Comparison of ENCODE assay signal across 1 cellular context in genomic region chr2:57936216-57936615, GRCh38.
TF ChIP-seq lines count a peak whose summit lies in the region.

No MANE protein-coding gene starts in this region.

TF ChIP-seq in HepG2, 621 proteins besides CTCF, POLR2A, EP300 and RAD21 (continued from another document):
- TF ChIP-seq, protein P1, sequence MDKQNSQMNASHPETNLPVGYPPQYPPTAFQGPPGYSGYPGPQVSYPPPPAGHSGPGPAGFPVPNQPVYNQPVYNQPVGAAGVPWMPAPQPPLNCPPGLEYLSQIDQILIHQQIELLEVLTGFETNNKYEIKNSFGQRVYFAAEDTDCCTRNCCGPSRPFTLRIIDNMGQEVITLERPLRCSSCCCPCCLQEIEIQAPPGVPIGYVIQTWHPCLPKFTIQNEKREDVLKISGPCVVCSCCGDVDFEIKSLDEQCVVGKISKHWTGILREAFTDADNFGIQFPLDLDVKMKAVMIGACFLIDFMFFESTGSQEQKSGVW (CRISPR knock-in tag; IDR thresholded peaks at IDR 0.05; ENCODE audit: borderline replicate concordance) = no peak
- TF ChIP-seq CBX2 (IDR thresholded peaks at IDR 0.05; ENCODE audit: low read depth, low read length) = no peak
- TF ChIP-seq CBX2 (CRISPR knock-in tag; IDR thresholded peaks at IDR 0.05; ENCODE audit: low read depth) = no peak
- no peak for TF ChIP-seq HNF4A (CRISPR knock-in tag; IDR thresholded peaks at IDR 0.05)
- no peak for TF ChIP-seq ZNF501 (CRISPR knock-in tag; IDR thresholded peaks at IDR 0.05)
